Comparison of ENCODE assay signal across 1 cellular context in genomic region chr10:13794982-13795381, GRCh38.
TF ChIP-seq lines count a peak whose summit lies in the region.

No MANE protein-coding gene starts in this region.

TF ChIP-seq in GM23338, 12 proteins besides CTCF, POLR2A, EP300 and RAD21 (continued from another document):
- TF ChIP-seq ZNF462 (CRISPR knock-in tag; IDR thresholded peaks at IDR 0.05), result no peak
- no peak for TF ChIP-seq JUNB (IDR thresholded peaks at IDR 0.05; ENCODE audit: unreplicated experiment)
- no peak for TF ChIP-seq STAT1 (IDR thresholded peaks at IDR 0.05; ENCODE audit: unreplicated experiment)
- TF ChIP-seq CREB1 (CRISPR knock-in tag; IDR thresholded peaks at IDR 0.05; ENCODE audit: low read depth), result no peak
- TF ChIP-seq ETS1 (IDR thresholded peaks at IDR 0.05), result no peak
- TF ChIP-seq EZH2 (IDR thresholded peaks at IDR 0.05; ENCODE audit: low read depth, unreplicated experiment), result no peak
- TF ChIP-seq ZNF114 (CRISPR knock-in tag; IDR thresholded peaks at IDR 0.05), result no peak
- TF ChIP-seq NANOG (IDR thresholded peaks at IDR 0.05; ENCODE audit: borderline replicate concordance), result no peak
- TF ChIP-seq EZH2phosphoT487 (IDR thresholded peaks at IDR 0.05; ENCODE audit: unreplicated experiment), result no peak
